In genomic region chr1:109687109-109687508, GRCh38 we compare ENCODE assay signal across 13 cellular contexts. TPM values are rescaled to one million over a fixed set of nuclear protein-coding genes. Genes with fewer than 3 reads are reported as not detected.
A peak's percentile ranks its signal among the peaks of the same experiment; 100 is the strongest.
DNase-seq lines count a peak whose midpoint lies in the region; ATAC-seq and TF ChIP-seq lines count a peak whose summit lies in the region.
"Not testable (repeated sequence)": the region's sequence is repeated elsewhere in the genome, so short reads cannot be mapped to it uniquely, and the experiment has no call there.
"Had no signal": no experiment of that assay in that cellular context is flagged by ENCODE, and none has a peak within 500 bp of the region (broad histone marks: within the 10 kb centered on the region; RNA-seq: fewer than 3 reads in every experiment).

No MANE protein-coding gene starts in this region.

- not testable (repeated sequence) for H3K4me1 ChIP-seq in CD8-positive, alpha-beta T cell (ENCODE audit: insufficient read depth, low read length); Loucy (ENCODE audit: insufficient read depth, low read length, poor library complexity, severe bottlenecking); right cardiac atrium (ENCODE audit: control insufficient read depth, insufficient read depth, low read length)

- peaks cover 14% of the 10 kb centered on the region for H3K36me3 Mint-ChIP-seq in CD8-positive, alpha-beta T cell
- not testable (repeated sequence) for H3K36me3 Mint-ChIP-seq in activated CD8-positive, alpha-beta T cell treated with anti-CD3 and anti-CD28 coated beads, Interleukin-2, amount 10 ng/mL, durations not matched to agents 7 days and 5 days (ENCODE audit: low read depth); nephron (ENCODE audit: low read depth); stimulated activated memory B cell treated with anti-CD40 and anti-IgM and Interleukin-4, amounts not matched to agents 10 μg/mL and 1 μg/mL and 100 μg/mL, for 72 hours

- peak overlapping the region; percentile 91 for H3K27ac Mint-ChIP-seq in CD8-positive, alpha-beta T cell
- H3K27ac Mint-ChIP-seq in activated CD8-positive, alpha-beta T cell treated with anti-CD3 and anti-CD28 coated beads, Interleukin-2, amount 10 ng/mL, durations not matched to agents 7 days and 5 days = peak overlapping the region; percentile 92
- H3K27ac Mint-ChIP-seq in nephron = peak overlapping the region; percentile 95 to 98 (median 97)
- peak overlapping the region; percentile 93 for H3K27ac Mint-ChIP-seq in stimulated activated memory B cell treated with anti-CD40 and anti-IgM and Interleukin-4, amounts not matched to agents 10 μg/mL and 1 μg/mL and 100 μg/mL, for 72 hours

- DNase-seq in CD8-positive, alpha-beta T cell; activated CD8-positive, alpha-beta T cell treated with anti-CD3 and anti-CD28 coated beads, Interleukin-2, amount 10 ng/mL, durations not matched to agents 7 days and 5 days; caudate nucleus (lab: John Stamatoyannopoulos, UW); right cardiac atrium: not testable (repeated sequence)

- not testable (repeated sequence) for H3K9me3 ChIP-seq in CD8-positive, alpha-beta T cell (ENCODE audit: low read length); Loucy (ENCODE audit: insufficient read depth, low read depth, low read length); right cardiac atrium (ENCODE audit: control insufficient read depth, low read length)

- peak overlapping the region; percentile 91; the same call in 1 of the 2 replicates for H2AFZ ChIP-seq in Loucy (ENCODE audit: low read length)

- TF ChIP-seq CTCF in CD8-positive, alpha-beta T cell (IDR thresholded peaks at IDR 0.05); Loucy (conservative IDR thresholded peaks at IDR 0.05; ENCODE audit: low read length); nephron (IDR thresholded peaks at IDR 0.05; ENCODE audit: unreplicated experiment in 3 of 3): not testable (repeated sequence)

- H3K4me2 ChIP-seq in Loucy (ENCODE audit: low read depth, low read length, poor library complexity, severe bottlenecking) = peak overlapping the region; percentile 40

- H3K9me2 ChIP-seq in Loucy (replicated peaks; ENCODE audit: low read depth, low read length) = not testable (repeated sequence)

- not testable (repeated sequence) for H3F3A ChIP-seq in Loucy (ENCODE audit: low read depth)

- H3K36me3 ChIP-seq in CD8-positive, alpha-beta T cell (ENCODE audit: insufficient read depth, low read length); Loucy (ENCODE audit: insufficient read depth, low read length): not testable (repeated sequence)

- intact Hi-C loops in CD8-positive, alpha-beta T cell (cut with DNase I, micrococcal nuclease) = loop anchor here (2.0 to 5.0 kb wide), 6 partner anchors 44 to 140 kb away; partner anchors contain the start of genes GNAI3 (in 1 of the 2) and GSTM3 (in 1 of the 2)
- intact Hi-C loops in right cardiac atrium (cut with DNase I) = not testable (repeated sequence)

- ATAC-seq in CD8-positive, alpha-beta T cell; right cardiac atrium: not testable (repeated sequence)
- peak; percentile 2 for ATAC-seq in HG02642 (IDR thresholded peaks at IDR 0.05; ENCODE audit: poor library complexity, unreplicated experiment)
- ATAC-seq in activated CD8-positive, alpha-beta T cell treated with anti-CD3 and anti-CD28 coated beads, Interleukin-2, amount 10 ng/mL, durations not matched to agents 7 days and 5 days = peak; percentile 18
- ATAC-seq in stimulated activated memory B cell treated with anti-CD40 and anti-IgM and Interleukin-4, amounts not matched to agents 10 μg/mL and 1 μg/mL and 100 μg/mL, for 72 hours = peak; percentile 22

- not testable (repeated sequence) for H4K20me1 ChIP-seq in Loucy (ENCODE audit: insufficient read depth, low read length, poor library complexity, severe bottlenecking)

- peak overlapping the region; percentile 87 for H3K4me3 Mint-ChIP-seq in CD8-positive, alpha-beta T cell
- H3K4me3 Mint-ChIP-seq in activated CD8-positive, alpha-beta T cell treated with anti-CD3 and anti-CD28 coated beads, Interleukin-2, amount 10 ng/mL, durations not matched to agents 7 days and 5 days = peak overlapping the region; percentile 85
- H3K4me3 Mint-ChIP-seq in nephron = peak overlapping the region; percentile 82 to 90 (median 90)
- peak overlapping the region; percentile 87 for H3K4me3 Mint-ChIP-seq in stimulated activated memory B cell treated with anti-CD40 and anti-IgM and Interleukin-4, amounts not matched to agents 10 μg/mL and 1 μg/mL and 100 μg/mL, for 72 hours

- H3K9ac ChIP-seq in Loucy (ENCODE audit: low read depth, low read length, poor library complexity, severe bottlenecking) = peak overlapping the region; percentile 91

- CTCF ChIA-PET in CD8-positive, alpha-beta T cell (lab: Charles Lee) = interaction anchor here (1.1 to 4.6 kb wide), 7 partner anchors 25 to 196 kb away, joined by 3 to 31 read pairs (median 6); partner anchors contain the start of genes AMPD2 and GNAT2
- CTCF ChIA-PET in activated CD8-positive, alpha-beta T cell treated with anti-CD3 and anti-CD28 coated beads, Interleukin-2, amount 10 ng/mL, durations not matched to agents 7 days and 5 days (lab: Charles Lee) = interaction anchor here (1.0 to 3.0 kb wide), 10 partner anchors 31 to 297 kb away, joined by 3 to 35 read pairs (median 6); partner anchors contain the start of genes AHCYL1, GNAI3 and GSTM4

- H3K4me1 Mint-ChIP-seq in CD8-positive, alpha-beta T cell (ENCODE audit: low read depth); nephron; stimulated activated memory B cell treated with anti-CD40 and anti-IgM and Interleukin-4, amounts not matched to agents 10 μg/mL and 1 μg/mL and 100 μg/mL, for 72 hours: not testable (repeated sequence)
- H3K4me1 Mint-ChIP-seq in activated CD8-positive, alpha-beta T cell treated with anti-CD3 and anti-CD28 coated beads, Interleukin-2, amount 10 ng/mL, durations not matched to agents 7 days and 5 days (ENCODE audit: low read depth) = peaks cover 10% of the 10 kb centered on the region

- H3K4me3 ChIP-seq in CD8-positive, alpha-beta T cell (ENCODE audit: low read depth, low read length) = peak overlapping the region; percentile 60
- H3K4me3 ChIP-seq in Loucy (ENCODE audit: low read length, poor library complexity, severe bottlenecking) (peak overlapping the region; percentile 86), right cardiac atrium (ENCODE audit: low read length) (peak overlapping the region; percentile 64)

- POLR2A ChIA-PET in CD8-positive, alpha-beta T cell (lab: Charles Lee) = interaction anchor here (1.0 to 1.5 kb wide), 4 partner anchors 17 to 139 kb away, joined by 3 to 7 read pairs (median 3); partner anchors contain the start of gene GNAI3
- POLR2A ChIA-PET in activated CD8-positive, alpha-beta T cell treated with anti-CD3 and anti-CD28 coated beads, Interleukin-2, amount 10 ng/mL, durations not matched to agents 7 days and 5 days (lab: Charles Lee) = interaction anchor here (1.2 to 1.4 kb wide), 3 partner anchors 19 to 138 kb away, joined by 3 to 5 read pairs (median 3); partner anchors contain the start of genes GNAI3 and GSTM2

- not testable (repeated sequence) for H3K9me3 Mint-ChIP-seq in CD8-positive, alpha-beta T cell; activated CD8-positive, alpha-beta T cell treated with anti-CD3 and anti-CD28 coated beads, Interleukin-2, amount 10 ng/mL, durations not matched to agents 7 days and 5 days (ENCODE audit: insufficient read depth); nephron; stimulated activated memory B cell treated with anti-CD40 and anti-IgM and Interleukin-4, amounts not matched to agents 10 μg/mL and 1 μg/mL and 100 μg/mL, for 72 hours

- not testable (repeated sequence) for H3K79me2 ChIP-seq in Loucy (ENCODE audit: insufficient read depth, low read length)

- peak overlapping the region; percentile 53 for H3K27ac ChIP-seq in CD8-positive, alpha-beta T cell (ENCODE audit: low read depth, low read length)
- H3K27ac ChIP-seq in caudate nucleus (ENCODE audit: low read depth, low read length) (peak overlapping the region; percentile 96), right cardiac atrium (ENCODE audit: low read length) (peak overlapping the region; percentile 95)

- 19% methylated on average over 11 of the region's 11 CpGs for WGBS in right cardiac atrium

- not testable (repeated sequence) for H3K27me3 Mint-ChIP-seq in CD8-positive, alpha-beta T cell (ENCODE audit: low read depth); activated CD8-positive, alpha-beta T cell treated with anti-CD3 and anti-CD28 coated beads, Interleukin-2, amount 10 ng/mL, durations not matched to agents 7 days and 5 days (ENCODE audit: low read depth); nephron (ENCODE audit: low read depth); stimulated activated memory B cell treated with anti-CD40 and anti-IgM and Interleukin-4, amounts not matched to agents 10 μg/mL and 1 μg/mL and 100 μg/mL, for 72 hours

- not testable (repeated sequence) for H3K27me3 ChIP-seq in CD8-positive, alpha-beta T cell (ENCODE audit: insufficient read depth, low read length); Loucy (ENCODE audit: insufficient read depth, low read length, poor library complexity, severe bottlenecking); right cardiac atrium (ENCODE audit: control insufficient read depth, insufficient read depth)

RNA-seq across cellular contexts. Expression of gene GSTM1, which starts 0.5 kb away (rescaled TPM):
- 10 to 100 TPM; 11.5 to 14.0 TPM for total RNA-seq in CD8-positive, alpha-beta T cell
- 10 to 100 TPM; 30.2 to 31.5 TPM for total RNA-seq in activated CD8-positive, alpha-beta T cell treated with anti-CD3 and anti-CD28 coated beads, Interleukin-2, amount 10 ng/mL, durations not matched to agents 7 days and 5 days
- total RNA-seq in right cardiac atrium = 10 to 100 TPM in 1 of 4 donors, not detected in 3; 31.1 TPM
- polyA plus RNA-seq in right cardiac atrium = 38.9 TPM
- total RNA-seq: Caco-2, kidney, MCF 10A had no signal
- polyA plus RNA-seq: mammary epithelial cell had no signal

RNA-seq across cellular contexts. Expression of gene GSTM2, which starts 19.3 kb away (rescaled TPM):
- total RNA-seq in CD8-positive, alpha-beta T cell = 100 to 1,000 TPM in 1 of 2 experiments, 10 to 100 TPM in 1; 94.0 to 100 TPM
- 10 to 100 TPM; 18.2 to 19.3 TPM for total RNA-seq in activated CD8-positive, alpha-beta T cell treated with anti-CD3 and anti-CD28 coated beads, Interleukin-2, amount 10 ng/mL, durations not matched to agents 7 days and 5 days
- total RNA-seq in right cardiac atrium = 10 to 100 TPM; 50.3 to 92.8 (median 72.6) TPM
- polyA plus RNA-seq in right cardiac atrium = 99.5 TPM

RNA-seq across cellular contexts. Expression of gene GSTM5, which starts 24.9 kb away (rescaled TPM):
- total RNA-seq in CD8-positive, alpha-beta T cell = under 1 TPM; 0.11 to 0.54 TPM
- total RNA-seq in activated CD8-positive, alpha-beta T cell treated with anti-CD3 and anti-CD28 coated beads, Interleukin-2, amount 10 ng/mL, durations not matched to agents 7 days and 5 days = under 1 TPM in 1 of 2 experiments, not detected in 1; 0.05 TPM
- 10 to 100 TPM in 2 of 4 donors, 1 to 10 TPM in 2; 5.3 to 13.7 (median 10.0) TPM for total RNA-seq in right cardiac atrium
- 7.8 TPM for polyA plus RNA-seq in right cardiac atrium
- total RNA-seq: Daoy, mammary epithelial cell, MCF 10A had no signal
- polyA plus RNA-seq: mammary epithelial cell had no signal

RNA-seq across cellular contexts. Expression of gene GSTM4, which starts 31.2 kb away (rescaled TPM):
- total RNA-seq in CD8-positive, alpha-beta T cell = 10 to 100 TPM in 1 of 2 experiments, 1 to 10 TPM in 1; 9.5 to 10.5 TPM
- total RNA-seq in activated CD8-positive, alpha-beta T cell treated with anti-CD3 and anti-CD28 coated beads, Interleukin-2, amount 10 ng/mL, durations not matched to agents 7 days and 5 days = 10 to 100 TPM; 17.0 to 18.5 TPM
- 10 to 100 TPM; 31.2 to 57.8 (median 39.4) TPM for total RNA-seq in right cardiac atrium
- polyA plus RNA-seq in right cardiac atrium = 47.9 TPM

RNA-seq across cellular contexts. Expression of gene GSTM3, which starts 53.7 kb away (rescaled TPM):
- total RNA-seq in CD8-positive, alpha-beta T cell = 10 to 100 TPM; 11.6 to 12.2 TPM
- total RNA-seq in activated CD8-positive, alpha-beta T cell treated with anti-CD3 and anti-CD28 coated beads, Interleukin-2, amount 10 ng/mL, durations not matched to agents 7 days and 5 days = 1 to 10 TPM; 5.8 to 7.6 TPM
- 100 to 1,000 TPM in 2 of 4 donors, 10 to 100 TPM in 2; 65.5 to 150 (median 112) TPM for total RNA-seq in right cardiac atrium
- 279 TPM for polyA plus RNA-seq in right cardiac atrium
- total RNA-seq: MCF 10A had no signal

Comparison
In these comparisons a context has a peak if more than half of its experiments do, and no peak if none do; other contexts are left out.
1. RNA of gene GSTM5, which starts 24.9 kb away (total RNA-seq): 5.3 to 13.7 TPM in right cardiac atrium; 0.11 to 0.54 TPM in CD8-positive, alpha-beta T cell and 0.05 TPM in activated CD8-positive, alpha-beta T cell treated with anti-CD3 and anti-CD28 coated beads, Interleukin-2, amount 10 ng/mL, durations not matched to agents 7 days and 5 days; every median in the first group is over 4 times any median in the second.
2. Peak in every context shown above with its lines, with median percentiles within 50 percentile points of each other: H3K27ac ChIP-seq, H3K4me3 ChIP-seq, H3K27ac Mint-ChIP-seq and H3K4me3 Mint-ChIP-seq.